In genomic region chr19:10975374-10976036, GRCh38 we compare ENCODE assay signal across 11 cellular contexts. TPM values are rescaled to one million over a fixed set of nuclear protein-coding genes. Genes with fewer than 3 reads are reported as not detected.
DNase-seq lines count a peak whose midpoint lies in the region; ATAC-seq and TF ChIP-seq lines count a peak whose summit lies in the region.
"Had no signal": no experiment of that assay in that cellular context is flagged by ENCODE, and none has a peak within 500 bp of the region (broad histone marks: within the 10 kb centered on the region; RNA-seq: fewer than 3 reads in every experiment).

No MANE protein-coding gene starts in this region.

- no peak overlapping the region for H3K4me3 Mint-ChIP-seq in stimulated activated effector memory CD8-positive, alpha-beta T cell treated with anti-CD3 and anti-CD28 coated beads, Interleukin-12 subunit alpha, Interleukin-12 subunit beta, amount 100 ng/mL, for 72 hours
- no peak overlapping the region for H3K4me3 Mint-ChIP-seq in T-helper 2 cell treated with Interferon-gamma antibody and Interleukin-4, amounts not matched to agents 5 μg/mL and 100 μg/mL, for 36 hours

- BruUV-seq in mammary epithelial cell (replicated peaks; lab: Mats Ljungman, UMichigan), result no TSS peak

- no peak overlapping the region for H3K18ac ChIP-seq in neuronal stem cell (ENCODE audit: low read length)

- CTCF ChIA-PET in mammary epithelial cell (lab: Charles Lee; ENCODE audit: low non-redundant PET), result interaction anchor here (0.6 kb wide), 1 partner anchor 39 kb away, joined by 3 read pairs; no protein-coding TSS in a partner anchor

- no peaks in the 10 kb centered on the region for H3K9me3 Mint-ChIP-seq in stimulated activated effector memory CD8-positive, alpha-beta T cell treated with anti-CD3 and anti-CD28 coated beads, Interleukin-12 subunit alpha, Interleukin-12 subunit beta, amount 100 ng/mL, for 72 hours
- no peaks in the 10 kb centered on the region for H3K9me3 Mint-ChIP-seq in T-helper 2 cell treated with Interferon-gamma antibody and Interleukin-4, amounts not matched to agents 5 μg/mL and 100 μg/mL, for 36 hours

- H3K9ac ChIP-seq in mammary epithelial cell (ENCODE audit: insufficient read depth, low read length), result no peak overlapping the region
- no peak overlapping the region for H3K9ac ChIP-seq in neuronal stem cell (ENCODE audit: low read depth, low read length, poor library complexity)

- TF ChIP-seq CTCF in breast epithelium (IDR thresholded peaks at IDR 0.05) (no peak), mammary epithelial cell (conservative IDR thresholded peaks at IDR 0.05 in 1 of 2, IDR thresholded peaks at IDR 0.05 in 1 of 2; ENCODE audit: extremely low read depth in 1 of 2, insufficient read depth in 1 of 2, low read depth in 1 of 2, low read length in 2 of 2) (no peak), foreskin fibroblast (IDR thresholded peaks at IDR 0.05; ENCODE audit: low read depth, low read length) (no peak)

- H3K27ac Mint-ChIP-seq in stimulated activated effector memory CD8-positive, alpha-beta T cell treated with anti-CD3 and anti-CD28 coated beads, Interleukin-12 subunit alpha, Interleukin-12 subunit beta, amount 100 ng/mL, for 72 hours, result no peak overlapping the region
- H3K27ac Mint-ChIP-seq in T-helper 2 cell treated with Interferon-gamma antibody and Interleukin-4, amounts not matched to agents 5 μg/mL and 100 μg/mL, for 36 hours, result no peak overlapping the region

- no peak overlapping the region for H4K91ac ChIP-seq in neuronal stem cell (ENCODE audit: low read depth, low read length, poor library complexity)

- peaks cover 8% of the 10 kb centered on the region for H3K79me1 ChIP-seq in neuronal stem cell (ENCODE audit: low read depth, low read length)

- H3K27me3 ChIP-seq in breast epithelium (no peaks in the 10 kb centered on the region), mammary epithelial cell (ENCODE audit: insufficient read depth, low read length) (no peaks in the 10 kb centered on the region), neuronal stem cell (ENCODE audit: control insufficient read depth in 3 of 3, insufficient read depth in 3 of 3, low read depth in 1 of 3, low read length in 3 of 3) (no peaks in the 10 kb centered on the region)

- H2BK12ac ChIP-seq in neuronal stem cell (ENCODE audit: low read length), result no peak overlapping the region

- peaks cover 8% of the 10 kb centered on the region for H4K20me1 ChIP-seq in mammary epithelial cell (ENCODE audit: insufficient read depth, low read length)

- H3K36me3 Mint-ChIP-seq in stimulated activated effector memory CD8-positive, alpha-beta T cell treated with anti-CD3 and anti-CD28 coated beads, Interleukin-12 subunit alpha, Interleukin-12 subunit beta, amount 100 ng/mL, for 72 hours, result peaks cover 8% of the 10 kb centered on the region
- H3K36me3 Mint-ChIP-seq in T-helper 2 cell treated with Interferon-gamma antibody and Interleukin-4, amounts not matched to agents 5 μg/mL and 100 μg/mL, for 36 hours (ENCODE audit: low read depth), result peaks cover 5% of the 10 kb centered on the region

- in situ Hi-C loops in mammary epithelial cell (cut with MboI; ENCODE audit: low sequenced_read_pairs in 2 of 2), result no loop called here

- DNase-seq in breast epithelium (ENCODE audit: low spot score in 2 of 2) (no peak), mammary epithelial cell (no peak), foreskin fibroblast (peak; percentile 47 to 77), neuronal stem cell (ENCODE audit: low spot score) (no peak)
- no peak for DNase-seq in stimulated activated effector memory CD8-positive, alpha-beta T cell treated with anti-CD3 and anti-CD28 coated beads, Interleukin-12 subunit alpha, Interleukin-12 subunit beta, amount 100 ng/mL, for 72 hours (ENCODE audit: low spot score in 2 of 2)
- no peak for DNase-seq in T-helper 2 cell treated with Interferon-gamma antibody and Interleukin-4, amounts not matched to agents 5 μg/mL and 100 μg/mL, for 36 hours (ENCODE audit: low spot score)
- DNase-seq: NCI-H446 had no signal

- peaks cover 32% of the 10 kb centered on the region for H3K4me1 Mint-ChIP-seq in stimulated activated effector memory CD8-positive, alpha-beta T cell treated with anti-CD3 and anti-CD28 coated beads, Interleukin-12 subunit alpha, Interleukin-12 subunit beta, amount 100 ng/mL, for 72 hours
- peaks cover 20% of the 10 kb centered on the region for H3K4me1 Mint-ChIP-seq in T-helper 2 cell treated with Interferon-gamma antibody and Interleukin-4, amounts not matched to agents 5 μg/mL and 100 μg/mL, for 36 hours (ENCODE audit: low read depth)

- no peaks in the 10 kb centered on the region for H3K9me3 ChIP-seq in breast epithelium
- H3K9me3 ChIP-seq in mammary epithelial cell (replicated peaks; ENCODE audit: insufficient read depth, low read length), result no peaks in the 10 kb centered on the region
- H3K9me3 ChIP-seq in neuronal stem cell (replicated peaks in 1 of 2; ENCODE audit: control insufficient read depth in 2 of 2, insufficient read depth in 1 of 2, low read depth in 1 of 2, low read length in 2 of 2), result peaks cover 2 to 23% of the 10 kb centered on the region in 2 donors

- ATAC-seq in HG02610 (IDR thresholded peaks at IDR 0.05; ENCODE audit: unreplicated experiment), result no peak
- no peak for ATAC-seq in HG02642 (IDR thresholded peaks at IDR 0.05; ENCODE audit: poor library complexity, unreplicated experiment)
- ATAC-seq in stimulated activated effector memory CD8-positive, alpha-beta T cell treated with anti-CD3 and anti-CD28 coated beads, Interleukin-12 subunit alpha, Interleukin-12 subunit beta, amount 100 ng/mL, for 72 hours, result no peak

- no peaks in the 10 kb centered on the region for H3K27me3 Mint-ChIP-seq in T-helper 2 cell treated with Interferon-gamma antibody and Interleukin-4, amounts not matched to agents 5 μg/mL and 100 μg/mL, for 36 hours (ENCODE audit: low read depth)

- dilution Hi-C loops in mammary epithelial cell (cut with HindIII; ENCODE audit: low sequenced_read_pairs), result no loop called here

- H3K4me2 ChIP-seq in mammary epithelial cell (ENCODE audit: insufficient read depth, low read depth, low read length) (no peak overlapping the region), neuronal stem cell (ENCODE audit: insufficient read depth, low read length, poor library complexity, severe bottlenecking) (peak overlapping the region; percentile 3)

- 61% methylated on average over 8 of the region's 15 CpGs for WGBS in mammary epithelial cell (ENCODE audit: low coverage, missing lambda C conversion rate)
- WGBS in neuronal stem cell (ENCODE audit: extremely low coverage in 2 of 2, insufficient read length in 2 of 2, insufficient replicate concordance in 1 of 2), 2 donors, result no CpG with 5 or more reads among the region's 15 CpGs

- H4K8ac ChIP-seq in neuronal stem cell (ENCODE audit: low read depth, low read length), result no peak overlapping the region

- no peak overlapping the region for H2AFZ ChIP-seq in mammary epithelial cell (ENCODE audit: low read depth, low read length)
- H2AFZ ChIP-seq in neuronal stem cell (ENCODE audit: low read length), result no peak overlapping the region

- H2AK5ac ChIP-seq in neuronal stem cell (ENCODE audit: low read depth, low read length), result no peak overlapping the region

- H3K4ac ChIP-seq in neuronal stem cell (ENCODE audit: low read length), result no peak overlapping the region

- H3K27ac ChIP-seq in breast epithelium (peak overlapping the region; percentile 2 to 85), mammary epithelial cell (ENCODE audit: insufficient read depth, low read depth, low read length) (no peak overlapping the region), neuronal stem cell (replicated peaks; ENCODE audit: low read length) (no peak overlapping the region)
- H3K27ac ChIP-seq: 22Rv1, VCaP had no signal

- no peaks in the 10 kb centered on the region for H3K36me3 ChIP-seq in breast epithelium
- no peaks in the 10 kb centered on the region for H3K36me3 ChIP-seq in mammary epithelial cell (ENCODE audit: insufficient read depth, low read length)
- peaks cover 11 to 65% of the 10 kb centered on the region in 2 donors for H3K36me3 ChIP-seq in neuronal stem cell (replicated peaks in 1 of 2; ENCODE audit: control insufficient read depth in 2 of 2, insufficient read depth in 2 of 2, low read length in 2 of 2)

- intact Hi-C loops in breast epithelium (cut with DNase I; ENCODE audit: low total_unique reads), result no loop called here
- intact Hi-C loops in mammary epithelial cell (cut with micrococcal nuclease), result no loop called here

- no peak overlapping the region for H2BK120ac ChIP-seq in neuronal stem cell (ENCODE audit: low read depth, low read length)

- no peak overlapping the region for H3K14ac ChIP-seq in neuronal stem cell (ENCODE audit: low read length)

- no peak overlapping the region for H2BK15ac ChIP-seq in neuronal stem cell (ENCODE audit: low read length)

- no peak overlapping the region for H3K23ac ChIP-seq in neuronal stem cell (ENCODE audit: low read depth, low read length, poor library complexity)

- TF ChIP-seq POLR2A in breast epithelium (IDR thresholded peaks at IDR 0.05), result no peak

- no peak overlapping the region for H2BK5ac ChIP-seq in neuronal stem cell (ENCODE audit: low read length)

- H3K4me3 ChIP-seq in breast epithelium (peak overlapping the region in 1 of 3 donors; percentile 49), mammary epithelial cell (replicated peaks in 1 of 3; ENCODE audit: insufficient read depth in 1 of 3, low read depth in 2 of 3, low read length in 3 of 3) (no peak overlapping the region), foreskin fibroblast (ENCODE audit: low read depth in 1 of 2, low read length in 2 of 2) (no peak overlapping the region), neuronal stem cell (ENCODE audit: low read length in 2 of 2) (no peak overlapping the region)

- H3K79me2 ChIP-seq in mammary epithelial cell (ENCODE audit: insufficient read depth, low read length), result peaks cover 95% of the 10 kb centered on the region

- H3K4me1 ChIP-seq in breast epithelium (peaks cover 5 to 6% of the 10 kb centered on the region in 2 donors), mammary epithelial cell (ENCODE audit: insufficient read depth, low read length) (no peaks in the 10 kb centered on the region), neuronal stem cell (ENCODE audit: control insufficient read depth in 2 of 2, insufficient read depth in 1 of 2, low read depth in 1 of 2, low read length in 2 of 2) (peaks cover 0 to 2% of the 10 kb centered on the region in 2 donors)

RNA-seq across cellular contexts. Expression of gene SMARCA4, which starts 14.7 kb away (rescaled TPM):
- 10 to 100 TPM; 36.8 to 78.3 (median 72.4) TPM for total RNA-seq in breast epithelium
- 100 to 1,000 TPM in 1 of 2 donors, 10 to 100 TPM in 1; 67.0 to 110 TPM for total RNA-seq in mammary epithelial cell
- polyA plus RNA-seq in mammary epithelial cell, result 59.2 TPM
- 138 TPM for polyA minus RNA-seq in mammary epithelial cell
- polyA plus RNA-seq in neuronal stem cell (2013, experiment 1 of 2), result 168 TPM
- 160 TPM for polyA plus RNA-seq in neuronal stem cell (2013, experiment 2 of 2)

RNA-seq across cellular contexts. Expression of gene TIMM29, which starts 46.9 kb away (rescaled TPM):
- total RNA-seq in breast epithelium (10 to 100 TPM; 21.1 to 31.6 (median 21.6) TPM), mammary epithelial cell (10 to 100 TPM; 17.2 to 28.8 TPM)
- 7.7 TPM for polyA plus RNA-seq in mammary epithelial cell
- polyA minus RNA-seq in mammary epithelial cell, result 2.2 TPM
- 19.1 TPM for polyA plus RNA-seq in neuronal stem cell (2013, experiment 1 of 2)
- 19.4 TPM for polyA plus RNA-seq in neuronal stem cell (2013, experiment 2 of 2)

RNA-seq across cellular contexts. Expression of gene YIPF2, which starts 47.1 kb away (rescaled TPM):
- total RNA-seq in breast epithelium (10 to 100 TPM; 40.3 to 68.6 (median 59.6) TPM), mammary epithelial cell (100 to 1,000 TPM in 1 of 2 donors, 10 to 100 TPM in 1; 57.1 to 112 TPM)
- polyA plus RNA-seq in mammary epithelial cell, result 52.0 TPM
- 39.4 TPM for polyA minus RNA-seq in mammary epithelial cell
- polyA plus RNA-seq in neuronal stem cell (2013, experiment 1 of 2), result 28.4 TPM
- 27.5 TPM for polyA plus RNA-seq in neuronal stem cell (2013, experiment 2 of 2)

Comparison
In these comparisons a context has a peak if more than half of its experiments do, and no peak if none do; other contexts are left out.
1. H3K27ac ChIP-seq: peak in breast epithelium (2 of 2); none in mammary epithelial cell (single experiment) and neuronal stem cell (single experiment).
2. DNase-seq: peak in foreskin fibroblast (2 of 2); none in breast epithelium (0 of 2), mammary epithelial cell (single experiment), neuronal stem cell (single experiment), stimulated activated effector memory CD8-positive, alpha-beta T cell treated with anti-CD3 and anti-CD28 coated beads, Interleukin-12 subunit alpha, Interleukin-12 subunit beta, amount 100 ng/mL, for 72 hours (0 of 2) and T-helper 2 cell treated with Interferon-gamma antibody and Interleukin-4, amounts not matched to agents 5 μg/mL and 100 μg/mL, for 36 hours (single experiment).